In genomic region chr7:134865001-134865845, GRCh38 we compare ENCODE assay signal across 8 cellular contexts.
A peak's percentile ranks its signal among the peaks of the same experiment; 100 is the strongest.
DNase-seq lines count a peak whose midpoint lies in the region; ATAC-seq and TF ChIP-seq lines count a peak whose summit lies in the region.

No MANE protein-coding gene starts in this region.

- H3K9me3 Mint-ChIP-seq in activated T-cell treated with anti-CD3 and anti-CD28 coated beads, Interleukin-2, amount 50 U/mL, for 4 hours, result no peaks in the 10 kb centered on the region

- peaks cover 18% of the 10 kb centered on the region for H3K4me1 Mint-ChIP-seq in activated T-cell treated with anti-CD3 and anti-CD28 coated beads, Interleukin-2, amount 50 U/mL, for 4 hours (ENCODE audit: low read depth)

- H3K4me3 Mint-ChIP-seq in activated T-cell treated with anti-CD3 and anti-CD28 coated beads, Interleukin-2, amount 50 U/mL, for 4 hours, result peak overlapping the region; percentile 61

- peak; percentile 71 for ATAC-seq in HG02588 (IDR thresholded peaks at IDR 0.05; ENCODE audit: unreplicated experiment)
- ATAC-seq in activated T-cell treated with anti-CD3 and anti-CD28 coated beads, Interleukin-2, amount 50 U/mL, for 4 hours, result peak; percentile 85 to 86

- H3K9me3 ChIP-seq in BLaER1 (no peaks in the 10 kb centered on the region), right atrium auricular region (no peaks in the 10 kb centered on the region)

- no peaks in the 10 kb centered on the region for H4K20me1 ChIP-seq in BLaER1

- peak overlapping the region; percentile 22; the same call in 1 of the 2 replicates for H3K9ac ChIP-seq in BLaER1

- peak overlapping the region; percentile 77 for H3K4me2 ChIP-seq in BLaER1

- H3K36me3 Mint-ChIP-seq in activated T-cell treated with anti-CD3 and anti-CD28 coated beads, Interleukin-2, amount 50 U/mL, for 4 hours (ENCODE audit: insufficient read depth), result peaks cover 8% of the 10 kb centered on the region

- DNase-seq in activated T-cell treated with anti-CD3 and anti-CD28 coated beads, Interleukin-2, amount 50 U/mL, for 4 hours, result peak; percentile 18
- DNase-seq in right atrium auricular region (ENCODE audit: low spot score) (no peak), NCI-H1092 (lab: John Stamatoyannopoulos, UW) (no peak), NCI-H510A (lab: John Stamatoyannopoulos, UW) (no peak), substantia nigra (lab: John Stamatoyannopoulos, UW) (no peak)
- DNase-seq in stimulated activated CD8-positive, alpha-beta memory T cell treated with anti-CD3 and anti-CD28 coated beads, Interleukin-7, amount 100 ng/mL, for 4 hours (ENCODE audit: low read depth in 2 of 2), result peak; percentile 5 to 20

- H3K27ac ChIP-seq in BLaER1 (peak overlapping the region; percentile 65), right atrium auricular region (peak overlapping the region; percentile 61 to 63), substantia nigra (ENCODE audit: low read depth, low read length, poor library complexity, severe bottlenecking) (no peak overlapping the region)

- TF ChIP-seq CTCF in right atrium auricular region (IDR thresholded peaks at IDR 0.05), result no peak

- H3K4me1 ChIP-seq in BLaER1 (peaks cover 78% of the 10 kb centered on the region), right atrium auricular region (peaks cover 0 to 48% of the 10 kb centered on the region in 2 donors)

- H3K27me3 ChIP-seq in BLaER1, result no peaks in the 10 kb centered on the region
- no peaks in the 10 kb centered on the region for H3K27me3 ChIP-seq in right atrium auricular region

- H3K4me3 ChIP-seq in BLaER1 (no peak overlapping the region), right atrium auricular region (peak overlapping the region in 1 of 2 donors; percentile 26)

- peaks cover 42% of the 10 kb centered on the region for H3K36me3 ChIP-seq in BLaER1
- peaks cover 49% of the 10 kb centered on the region for H3K36me3 ChIP-seq in right atrium auricular region

- H3K27me3 Mint-ChIP-seq in activated T-cell treated with anti-CD3 and anti-CD28 coated beads, Interleukin-2, amount 50 U/mL, for 4 hours (ENCODE audit: low read depth), result no peaks in the 10 kb centered on the region

Comparison
In these comparisons a context has a peak if more than half of its experiments do, and no peak if none do; other contexts are left out.
1. DNase-seq: peak in activated T-cell treated with anti-CD3 and anti-CD28 coated beads, Interleukin-2, amount 50 U/mL, for 4 hours (single experiment) and stimulated activated CD8-positive, alpha-beta memory T cell treated with anti-CD3 and anti-CD28 coated beads, Interleukin-7, amount 100 ng/mL, for 4 hours (2 of 2); none in right atrium auricular region (single experiment), NCI-H1092 (single experiment), NCI-H510A (single experiment) and substantia nigra (0 of 49).